ENCODE assay signal across 20 cellular contexts in the genomic region with DNA sequence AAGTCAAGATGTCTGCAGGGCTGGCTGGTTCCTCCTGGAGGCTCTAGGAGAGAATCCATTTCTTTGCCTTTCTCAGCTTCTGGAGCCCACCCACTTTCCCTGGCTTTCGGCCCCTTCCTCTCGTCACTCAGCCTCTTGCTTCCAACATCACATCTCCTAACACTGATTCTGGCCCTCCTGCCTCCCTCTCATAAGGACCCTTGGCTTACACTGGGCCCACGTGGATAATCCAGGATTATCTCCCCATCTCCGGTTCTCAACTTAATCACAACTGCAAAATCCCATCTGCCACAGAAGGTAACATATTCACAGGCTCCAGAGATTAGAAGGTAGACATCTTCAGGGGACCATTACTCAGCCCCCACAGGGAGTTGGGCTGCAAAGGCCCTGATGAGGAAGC.
DNase-seq lines count a peak whose midpoint lies in the region; ATAC-seq and TF ChIP-seq lines count a peak whose summit lies in the region.
"Had no signal": no experiment of that assay in that cellular context is flagged by ENCODE, and none has a peak within 500 bp of the region (broad histone marks: within the 10 kb centered on the region; RNA-seq: fewer than 3 reads in every experiment).

No MANE protein-coding gene starts in this region.

- no peak overlapping the region for H3K9ac ChIP-seq in muscle layer of colon (ENCODE audit: low read length)

- TF ChIP-seq POLR2A in heart left ventricle (IDR thresholded peaks at IDR 0.05), result no peak

- H3K27me3 Mint-ChIP-seq in type B pancreatic cell, result peaks cover 57% of the 10 kb centered on the region

- H3K27ac ChIP-seq in heart left ventricle (peak overlapping the region in 9 of 12 donors; percentile 22 to 95 (median 88)), WERI-Rb-1 (peak overlapping the region; percentile 64), muscle layer of colon (ENCODE audit: low read depth, low read length) (peak overlapping the region; percentile 48)
- H3K27ac ChIP-seq: cardiac muscle cell, testis had no signal

- DNase-seq in heart left ventricle (no peak), cardiac septum (ENCODE audit: low spot score) (no peak), WERI-Rb-1 (peak; percentile 90), type B pancreatic cell (ENCODE audit: extremely low spot score, unreplicated experiment) (no peak), NCI-H1694 (lab: John Stamatoyannopoulos, UW) (no peak), SKM-1 treated with dmso at 0.1 percent for 144 hours (lab: John Stamatoyannopoulos, UW; ENCODE audit: unreplicated experiment) (no peak)
- DNase-seq: activated CD4-positive, alpha-beta memory T cell treated with anti-CD3 and anti-CD28 coated beads, Interleukin-2, amount 10 ng/mL, durations not matched to agents 7 days and 5 days; activated T-cell treated with anti-CD3 and anti-CD28 coated beads, Interleukin-2, amount 50 U/mL, for 48 hours; DMS53; effector memory CD4-positive, alpha-beta T cell; HCEC 1CT; NCI-H1417; NCI-H748 treated with DMSO at 0.1 percent for 48 hours; stimulated activated CD4-positive, alpha-beta T cell treated with anti-CD3 and anti-CD28 coated beads, Interleukin-2, amount 100 ng/mL, for 48 hours; testis had no signal

- no peaks in the 10 kb centered on the region for H3K9me3 ChIP-seq in heart left ventricle
- peaks cover 18% of the 10 kb centered on the region for H3K9me3 ChIP-seq in WERI-Rb-1 (ENCODE audit: severe bottlenecking)
- no peaks in the 10 kb centered on the region for H3K9me3 ChIP-seq in muscle layer of colon (ENCODE audit: low read length)
- H3K9me3 ChIP-seq: Peyer's patch, testis had no signal

- peaks cover 10% of the 10 kb centered on the region for H3K9me3 Mint-ChIP-seq in type B pancreatic cell
- H3K9me3 Mint-ChIP-seq: activated CD4-positive, alpha-beta memory T cell treated with anti-CD3 and anti-CD28 coated beads, Interleukin-2, amount 10 ng/mL, durations not matched to agents 7 days and 5 days had no signal

- peaks cover 0 to 98% (median 62%) of the 10 kb centered on the region in 12 donors for H3K4me1 ChIP-seq in heart left ventricle
- H3K4me1 ChIP-seq in muscle layer of colon (ENCODE audit: insufficient read depth, low read length), result peaks cover 48% of the 10 kb centered on the region

- H3K4me3 ChIP-seq in heart left ventricle (no peak overlapping the region), WERI-Rb-1 (ENCODE audit: low read depth, low read length) (0 out of 2 replicates have a peak overlapping the region, but pooled peaks have one; percentile 1), muscle layer of colon (ENCODE audit: low read depth in 1 of 2, low read length in 2 of 2) (no peak overlapping the region)
- H3K4me3 ChIP-seq: cardiac muscle cell, Peyer's patch, testis had no signal

- H3K4me1 Mint-ChIP-seq in type B pancreatic cell (ENCODE audit: unreplicated experiment), result peaks cover 37% of the 10 kb centered on the region

- H3K36me3 Mint-ChIP-seq in type B pancreatic cell, result no peaks in the 10 kb centered on the region

- H3K36me3 ChIP-seq in heart left ventricle, result no peaks in the 10 kb centered on the region
- H3K36me3 ChIP-seq in WERI-Rb-1, result no peaks in the 10 kb centered on the region
- no peaks in the 10 kb centered on the region for H3K36me3 ChIP-seq in muscle layer of colon (ENCODE audit: insufficient read depth, low read length)
- H3K36me3 ChIP-seq: cardiac muscle cell, Peyer's patch had no signal

- no peak for TF ChIP-seq CTCF in heart left ventricle (IDR thresholded peaks at IDR 0.05)
- no peak for TF ChIP-seq CTCF in WERI-Rb-1 (IDR thresholded peaks at IDR 0.05; ENCODE audit: low read depth, low read length)
- TF ChIP-seq CTCF in type B pancreatic cell (conservative IDR thresholded peaks at IDR 0.05), result no peak

- ATAC-seq in heart left ventricle, result no peak
- no peak for ATAC-seq in GM21825 (IDR thresholded peaks at IDR 0.05; ENCODE audit: unreplicated experiment)
- ATAC-seq: SK-N-SH treated with all-trans-retinoic acid at 6 μM for 48 hours had no signal

- H3K27ac Mint-ChIP-seq in type B pancreatic cell, result peak overlapping the region; percentile 52
- H3K27ac Mint-ChIP-seq: activated CD4-positive, alpha-beta memory T cell treated with anti-CD3 and anti-CD28 coated beads, Interleukin-2, amount 10 ng/mL, durations not matched to agents 7 days and 5 days had no signal

- 73 to 82% (median 75%) methylated on average over 4 of the region's 4 CpGs for WGBS in heart left ventricle, 4 donors

- no peak overlapping the region for H3K4me3 Mint-ChIP-seq in type B pancreatic cell
- H3K4me3 Mint-ChIP-seq: activated CD4-positive, alpha-beta memory T cell treated with anti-CD3 and anti-CD28 coated beads, Interleukin-2, amount 10 ng/mL, durations not matched to agents 7 days and 5 days had no signal

- no peaks in the 10 kb centered on the region for H3K27me3 ChIP-seq in heart left ventricle
- H3K27me3 ChIP-seq in WERI-Rb-1 (ENCODE audit: insufficient read depth, low read depth, severe bottlenecking), result no peaks in the 10 kb centered on the region
- no peaks in the 10 kb centered on the region for H3K27me3 ChIP-seq in muscle layer of colon (ENCODE audit: control insufficient read depth in 1 of 2, insufficient read depth in 2 of 2, low read length in 2 of 2)
- H3K27me3 ChIP-seq: cardiac muscle cell, Peyer's patch, testis had no signal

- intact Hi-C loops in heart left ventricle (cut with DNase I) (loop anchor here in 2 of 10 donors (5.0 to 10.0 kb wide), 3 partner anchors 78 to 175 kb away; a partner anchor contains a TSS), cardiac septum (cut with DNase I) (loop anchor here (5.0 to 10.0 kb wide), 2 partner anchors 145 to 178 kb away; no protein-coding TSS in a partner anchor)
